In the genomic region with DNA sequence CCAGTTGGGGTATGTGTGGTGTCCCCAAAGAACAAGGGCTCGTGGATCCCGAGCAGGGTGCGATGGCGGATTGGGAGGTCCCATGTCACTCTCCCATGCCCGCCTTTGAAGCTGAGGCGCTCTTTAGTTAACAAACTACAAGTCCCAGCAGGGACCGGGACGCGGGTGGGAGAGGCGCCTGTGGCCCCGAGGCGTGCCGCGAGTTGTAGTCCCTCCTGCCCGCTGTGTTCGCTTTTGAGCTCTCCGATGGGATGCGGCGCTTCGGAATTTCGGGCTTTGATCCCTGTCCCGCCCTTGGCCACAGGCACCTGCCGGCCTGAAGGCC, we compare ENCODE assay signal across 8 cellular contexts. TPM values are rescaled to one million over a fixed set of nuclear protein-coding genes. Genes with fewer than 3 reads are reported as not detected.
DNase-seq lines count a peak whose midpoint lies in the region; ATAC-seq and TF ChIP-seq lines count a peak whose summit lies in the region.

No MANE protein-coding gene starts in this region.

- H3K9me3 ChIP-seq in CD4-positive, CD25-positive, alpha-beta regulatory T cell (ENCODE audit: control insufficient read depth in 2 of 2, low read length in 2 of 2), result no peaks in the 10 kb centered on the region
- no peaks in the 10 kb centered on the region for H3K9me3 ChIP-seq in parathyroid adenoma (ENCODE audit: control insufficient read depth, low read length)

- peak overlapping the region; percentile 70 to 90 (median 75) for H3K27ac Mint-ChIP-seq in CD4-positive, CD25-positive, alpha-beta regulatory T cell

- H3K4me1 Mint-ChIP-seq in CD4-positive, CD25-positive, alpha-beta regulatory T cell, result peaks cover 0 to 29% (median 10%) of the 10 kb centered on the region in 4 donors

- H3K4me1 ChIP-seq in CD4-positive, CD25-positive, alpha-beta regulatory T cell (ENCODE audit: control insufficient read depth, insufficient read depth, low read length, poor library complexity, severe bottlenecking), result peaks cover 11% of the 10 kb centered on the region
- H3K4me1 ChIP-seq in foreskin keratinocyte (no peaks in the 10 kb centered on the region), parathyroid adenoma (peaks cover 7% of the 10 kb centered on the region)

- H3K36me3 ChIP-seq in CD4-positive, CD25-positive, alpha-beta regulatory T cell (ENCODE audit: control insufficient read depth, insufficient read depth, low read length), result peaks cover 5% of the 10 kb centered on the region
- H3K36me3 ChIP-seq in parathyroid adenoma (ENCODE audit: control insufficient read depth, insufficient read depth, low read length), result no peaks in the 10 kb centered on the region

- peak in 1 of 2 donors; percentile 37 for ATAC-seq in CD4-positive, CD25-positive, alpha-beta regulatory T cell (ENCODE audit: low read depth in 2 of 2)
- ATAC-seq in foreskin keratinocyte (peak; percentile 32), GM18870 (IDR thresholded peaks at IDR 0.05; ENCODE audit: unreplicated experiment) (no peak), HG02610 (IDR thresholded peaks at IDR 0.05; ENCODE audit: unreplicated experiment) (no peak)

- no peak overlapping the region for H3K9ac ChIP-seq in parathyroid adenoma

- no peaks in the 10 kb centered on the region for H3K79me2 ChIP-seq in parathyroid adenoma

- no peaks in the 10 kb centered on the region for H3K27me3 Mint-ChIP-seq in CD4-positive, CD25-positive, alpha-beta regulatory T cell

- peak overlapping the region; percentile 79 to 87 (median 84) for H3K4me3 Mint-ChIP-seq in CD4-positive, CD25-positive, alpha-beta regulatory T cell

- H3K4me3 ChIP-seq in CD4-positive, CD25-positive, alpha-beta regulatory T cell (ENCODE audit: low read depth, low read length), result no peak overlapping the region
- peak overlapping the region; percentile 37 for H3K4me3 ChIP-seq in parathyroid adenoma (ENCODE audit: low read depth, low read length)

- peak in 1 of 3 donors; percentile 32 for DNase-seq in CD4-positive, CD25-positive, alpha-beta regulatory T cell
- DNase-seq in activated CD8-positive, alpha-beta memory T cell treated with anti-CD3 and anti-CD28 coated beads, Interleukin-2, amount 50 U/mL, for 48 hours, result peak; percentile 72
- no peak for DNase-seq in foreskin keratinocyte
- no peak for DNase-seq in mucosa of gallbladder (ENCODE audit: low spot score)
- DNase-seq in OCI-M1 (lab: John Stamatoyannopoulos, UW), result no peak

- no peaks in the 10 kb centered on the region for H3K27me3 ChIP-seq in CD4-positive, CD25-positive, alpha-beta regulatory T cell (ENCODE audit: control insufficient read depth, insufficient read depth, low read length)
- no peaks in the 10 kb centered on the region for H3K27me3 ChIP-seq in foreskin keratinocyte
- no peaks in the 10 kb centered on the region for H3K27me3 ChIP-seq in parathyroid adenoma (ENCODE audit: control insufficient read depth, insufficient read depth, low read length)

- H3K36me3 Mint-ChIP-seq in CD4-positive, CD25-positive, alpha-beta regulatory T cell, result peaks cover 3% of the 10 kb centered on the region

- peaks cover 0 to 1% (median 0%) of the 10 kb centered on the region in 7 donors for H3K9me3 Mint-ChIP-seq in CD4-positive, CD25-positive, alpha-beta regulatory T cell

- peak overlapping the region; percentile 38 for H2AFZ ChIP-seq in parathyroid adenoma

- TF ChIP-seq CTCF in foreskin keratinocyte (conservative IDR thresholded peaks at IDR 0.05) (no peak), parathyroid adenoma (IDR thresholded peaks at IDR 0.05) (no peak)

- H3K4me2 ChIP-seq in parathyroid adenoma (ENCODE audit: low read length), result no peak overlapping the region

- H3K27ac ChIP-seq in CD4-positive, CD25-positive, alpha-beta regulatory T cell (ENCODE audit: insufficient read depth, low read length, poor library complexity, severe bottlenecking), result peak overlapping the region; percentile 60
- H3K27ac ChIP-seq in foreskin keratinocyte (no peak overlapping the region), parathyroid adenoma (peak overlapping the region; percentile 32)

RNA-seq across cellular contexts. Expression of a gene that starts 10.9 kb away (rescaled TPM):
- total RNA-seq in CD4-positive, CD25-positive, alpha-beta regulatory T cell, result 46.7 TPM
- 10 to 100 TPM; 24.2 to 35.0 (median 30.2) TPM for polyA plus RNA-seq in CD4-positive, CD25-positive, alpha-beta regulatory T cell
- total RNA-seq in foreskin keratinocyte, result 33.5 and 34.1 TPM in 2 replicates
- 44.8 and 46.9 TPM in 2 replicates for polyA plus RNA-seq in foreskin keratinocyte
- 141 TPM for total RNA-seq in mucosa of gallbladder

RNA-seq across cellular contexts. Expression of a gene that starts 24.7 kb away (rescaled TPM):
- total RNA-seq in CD4-positive, CD25-positive, alpha-beta regulatory T cell, result 2.2 TPM
- polyA plus RNA-seq in CD4-positive, CD25-positive, alpha-beta regulatory T cell, result under 1 TPM in 3 of 4 donors, not detected in 1; 0.03 to 0.28 (median 0.18) TPM
- total RNA-seq in foreskin keratinocyte, result 0.49 and 0.51 TPM in 2 replicates
- polyA plus RNA-seq in foreskin keratinocyte, result 0.28 and 0.43 TPM in 2 replicates
- total RNA-seq in mucosa of gallbladder, result 1.0 TPM

RNA-seq across cellular contexts. Expression of a gene that starts 31.5 kb away (rescaled TPM):
- total RNA-seq in CD4-positive, CD25-positive, alpha-beta regulatory T cell, result 6.3 TPM
- not detected for polyA plus RNA-seq in CD4-positive, CD25-positive, alpha-beta regulatory T cell
- total RNA-seq in foreskin keratinocyte (4.2 and 4.3 TPM in 2 replicates), mucosa of gallbladder (21.0 TPM)
- 3.6 TPM in 2 replicates for polyA plus RNA-seq in foreskin keratinocyte

RNA-seq across cellular contexts. Expression of a gene that starts 34.3 kb away (rescaled TPM):
- total RNA-seq in CD4-positive, CD25-positive, alpha-beta regulatory T cell, result 29.0 TPM
- 10 to 100 TPM; 33.9 to 52.9 (median 43.1) TPM for polyA plus RNA-seq in CD4-positive, CD25-positive, alpha-beta regulatory T cell
- 54.9 and 59.6 TPM in 2 replicates for total RNA-seq in foreskin keratinocyte
- 43.9 and 50.7 TPM in 2 replicates for polyA plus RNA-seq in foreskin keratinocyte
- 27.6 TPM for total RNA-seq in mucosa of gallbladder
